In genomic region chr4:91358016-91358415, GRCh38 we compare ENCODE assay signal across 7 cellular contexts.
A peak's percentile ranks its signal among the peaks of the same experiment; 100 is the strongest.
DNase-seq lines count a peak whose midpoint lies in the region; ATAC-seq, FAIRE-seq and TF ChIP-seq lines count a peak whose summit lies in the region.
"Not testable (repeated sequence)": the region's sequence is repeated elsewhere in the genome, so short reads cannot be mapped to it uniquely, and the experiment has no call there.

No MANE protein-coding gene starts in this region.

- H3K79me2 ChIP-seq in GM12878 (ENCODE audit: control insufficient read depth, insufficient read depth, low read length), result not testable (repeated sequence)

- CTCF ChIA-PET in GM12878 (lab: Yijun Ruan, JAX), result not testable (repeated sequence)

- ATAC-seq in GM18511 (IDR thresholded peaks at IDR 0.05; ENCODE audit: unreplicated experiment) (peak; percentile 38), GM18909 (IDR thresholded peaks at IDR 0.05; ENCODE audit: poor library complexity, unreplicated experiment) (peak; percentile 63), GM19372 (IDR thresholded peaks at IDR 0.05; ENCODE audit: low read depth, unreplicated experiment) (peak; percentile 56), GM21619 (IDR thresholded peaks at IDR 0.05; ENCODE audit: unreplicated experiment) (peak; percentile 40), HG03066 (IDR thresholded peaks at IDR 0.05; ENCODE audit: low read depth, unreplicated experiment) (peak; percentile 43), GM12878 (peak; percentile 82)

- not testable (repeated sequence) for H2AFZ ChIP-seq in GM12878 (ENCODE audit: control insufficient read depth, low read depth, low read length)

- not testable (repeated sequence) for H3K9ac ChIP-seq in GM12878 (ENCODE audit: control insufficient read depth, insufficient read depth, low read length)

- not testable (repeated sequence) for BruUV-seq in GM12878 (replicated peaks; lab: Mats Ljungman, UMichigan)

- H3K4me1 ChIP-seq in GM12878 (ENCODE audit: control insufficient read depth, insufficient read depth, low read length), result not testable (repeated sequence)

- intact Hi-C loops in GM12878 (cut with micrococcal nuclease; ENCODE audit: unreplicated experiment), result loop anchor here (2.0 kb wide), 1 partner anchor 79 kb away; no protein-coding TSS in a partner anchor

- not testable (repeated sequence) for TF ChIP-seq EP300 in GM12878 (IDR thresholded peaks at IDR 0.05; ENCODE audit: borderline replicate concordance in 1 of 2, control insufficient read depth in 1 of 2, low read depth in 2 of 2, low read length in 2 of 2)

- not testable (repeated sequence) for TF ChIP-seq POLR2A in GM12878 (IDR thresholded peaks at IDR 0.05; ENCODE audit: low read depth, low read length)

- H4K20me1 ChIP-seq in GM12878 (ENCODE audit: control insufficient read depth, insufficient read depth), result not testable (repeated sequence)

- H3K4me3 ChIP-seq in GM12878, result not testable (repeated sequence)

- WGBS in GM12878 (ENCODE audit: insufficient coverage, insufficient replicate concordance, low lambda C conversion rate, missing lambda C conversion rate), result 44% methylated on average over 1 of the region's 3 CpGs

- H3K27me3 ChIP-seq in GM12878 (replicated peaks in 1 of 2; ENCODE audit: control insufficient read depth in 2 of 2, insufficient read depth in 2 of 2, low read length in 1 of 2), result not testable (repeated sequence)

- H3K4me2 ChIP-seq in GM12878 (ENCODE audit: control insufficient read depth, insufficient read depth), result not testable (repeated sequence)

- H3K9me3 ChIP-seq in GM12878 (replicated peaks; ENCODE audit: control insufficient read depth, insufficient read depth, low read length), result not testable (repeated sequence)

- FAIRE-seq in GM12878 (lab: Jason Lieb, UNC), result not testable (repeated sequence)

- RAD21 ChIA-PET in GM12878 (lab: Charles Lee; ENCODE audit: unreplicated experiment), result interaction anchor here (0.7 kb wide), 1 partner anchor 78 kb away, joined by 3 read pairs; no protein-coding TSS in a partner anchor

- in situ Hi-C loops in GM12878 (cut with MboI), result not testable (repeated sequence)

- POLR2A ChIA-PET in GM12878 (lab: Charles Lee), result not testable (repeated sequence)

- not testable (repeated sequence) for H3K27ac ChIP-seq in GM12878 (ENCODE audit: control insufficient read depth, insufficient read depth)

- DNase-seq in NCI-H2171 treated with DMSO at 0.1 percent for 48 hours (lab: John Stamatoyannopoulos, UW), result peak; percentile 0
- not testable (repeated sequence) for DNase-seq in GM12878 (ENCODE audit: low read depth, low spot score)

- not testable (repeated sequence) for TF ChIP-seq RAD21 in GM12878 (IDR thresholded peaks at IDR 0.05; ENCODE audit: insufficient read depth, low read depth, low read length)

- TF ChIP-seq CTCF in GM12878 (IDR thresholded peaks at IDR 0.05 in 2 of 3, conservative IDR thresholded peaks at IDR 0.05 in 1 of 3; ENCODE audit: control insufficient read depth in 2 of 3, extremely low read depth in 1 of 3, insufficient read depth in 1 of 3, low read depth in 3 of 3, low read length in 3 of 3), result not testable (repeated sequence)

- SMC1A ChIA-PET in GM12878 (lab: Charles Lee; ENCODE audit: uncharacterized antibody, unreplicated experiment), result interaction anchor here (0.6 to 0.9 kb wide), 3 partner anchors 16 to 562 kb away, joined by 3 to 5 read pairs (median 3); no protein-coding TSS in a partner anchor

- not testable (repeated sequence) for H3K36me3 ChIP-seq in GM12878 (ENCODE audit: control insufficient read depth in 2 of 2, insufficient read depth in 2 of 2, low read length in 1 of 2)
